In the genomic region with DNA sequence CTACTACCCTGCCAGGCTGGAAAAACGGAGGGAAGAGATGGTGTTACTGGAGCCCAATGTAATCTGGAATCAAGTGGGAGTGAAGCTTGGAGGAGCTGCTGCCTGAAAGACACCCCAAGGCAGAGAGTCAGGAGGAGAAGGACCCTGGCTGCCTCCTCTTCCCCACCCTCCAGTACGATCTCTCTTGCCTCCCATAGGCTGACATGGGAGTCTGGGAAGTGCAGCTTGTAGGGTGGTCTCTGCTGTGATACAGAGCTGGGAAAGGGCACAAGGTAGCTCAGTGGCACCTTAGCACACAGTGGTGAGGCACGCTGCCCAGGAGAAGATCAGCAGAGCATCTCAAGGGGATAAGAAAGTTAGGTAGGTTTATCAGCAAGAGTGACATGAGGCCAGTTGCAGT, we compare ENCODE assay signal across 20 cellular contexts. TPM values are rescaled to one million over a fixed set of nuclear protein-coding genes. Genes with fewer than 3 reads are reported as not detected.
A peak's percentile ranks its signal among the peaks of the same experiment; 100 is the strongest.
DNase-seq lines count a peak whose midpoint lies in the region; ATAC-seq and TF ChIP-seq lines count a peak whose summit lies in the region.
"Had no signal": no experiment of that assay in that cellular context is flagged by ENCODE, and none has a peak within 500 bp of the region (broad histone marks: within the 10 kb centered on the region; RNA-seq: fewer than 3 reads in every experiment).

No MANE protein-coding gene starts in this region.

- no peak overlapping the region for H3K4me3 Mint-ChIP-seq in natural killer cell treated with Interleukin-12 subunit alpha and Interleukin-12 subunit beta and Interleukin-15 and Interleukin-18, amount 100 ng/mL, for 72 hours
- H3K4me3 Mint-ChIP-seq in natural killer cell (no peak overlapping the region), glutamatergic neuron (ENCODE audit: unreplicated experiment) (peak overlapping the region; percentile 40)
- H3K4me3 Mint-ChIP-seq: B cell; CD4-positive, alpha-beta T cell; CD8-positive, alpha-beta T cell had no signal

- H3K27me3 ChIP-seq in upper lobe of right lung: peaks cover 29% of the 10 kb centered on the region
- H3K27me3 ChIP-seq: BLaER1 treated with 17β-estradiol and CSF1 and Interleukin-3, amounts not matched to agents 10 nM and 100 nM had no signal

- intact Hi-C loops in natural killer cell (cut with micrococcal nuclease) (no loop called here), upper lobe of right lung (cut with DNase I) (no loop called here)

- ATAC-seq in natural killer cell treated with Interleukin-12 subunit alpha and Interleukin-12 subunit beta and Interleukin-15 and Interleukin-18, amount 100 ng/mL, for 72 hours: peak; percentile 36 to 52
- no peak for ATAC-seq in natural killer cell
- ATAC-seq in upper lobe of right lung: no peak
- ATAC-seq: A549; CD8-positive, alpha-beta T cell had no signal

- no peak for TF ChIP-seq CTCF in natural killer cell (IDR thresholded peaks at IDR 0.05)
- TF ChIP-seq CTCF in glutamatergic neuron (IDR thresholded peaks at IDR 0.05; ENCODE audit: partially characterized antibody, unreplicated experiment): no peak
- TF ChIP-seq CTCF in upper lobe of right lung (IDR thresholded peaks at IDR 0.05): no peak

- H3K4me1 ChIP-seq in upper lobe of right lung: no peaks in the 10 kb centered on the region
- H3K4me1 ChIP-seq: A549; BLaER1 treated with 17β-estradiol and CSF1 and Interleukin-3, amounts not matched to agents 10 nM and 100 nM had no signal

- no peaks in the 10 kb centered on the region for H3K9me3 Mint-ChIP-seq in natural killer cell treated with Interleukin-12 subunit alpha and Interleukin-12 subunit beta and Interleukin-15 and Interleukin-18, amount 100 ng/mL, for 72 hours
- H3K9me3 Mint-ChIP-seq in natural killer cell: no peaks in the 10 kb centered on the region
- no peaks in the 10 kb centered on the region for H3K9me3 Mint-ChIP-seq in glutamatergic neuron (ENCODE audit: unreplicated experiment)
- H3K9me3 Mint-ChIP-seq: CD4-positive, alpha-beta T cell; CD8-positive, alpha-beta T cell had no signal

- no peak overlapping the region for H3K27ac ChIP-seq in upper lobe of right lung
- H3K27ac ChIP-seq: 22Rv1; A549; BLaER1 treated with 17β-estradiol and CSF1 and Interleukin-3, amounts not matched to agents 10 nM and 100 nM; C4-2B had no signal

- H3K27ac Mint-ChIP-seq in natural killer cell treated with Interleukin-12 subunit alpha and Interleukin-12 subunit beta and Interleukin-15 and Interleukin-18, amount 100 ng/mL, for 72 hours: no peak overlapping the region
- H3K27ac Mint-ChIP-seq in natural killer cell: no peak overlapping the region
- peak overlapping the region; percentile 56 for H3K27ac Mint-ChIP-seq in glutamatergic neuron (ENCODE audit: unreplicated experiment)
- H3K27ac Mint-ChIP-seq: B cell; CD4-positive, alpha-beta T cell; CD8-positive, alpha-beta T cell had no signal

- no peaks in the 10 kb centered on the region for H3K36me3 ChIP-seq in upper lobe of right lung
- H3K36me3 ChIP-seq: BLaER1 treated with 17β-estradiol and CSF1 and Interleukin-3, amounts not matched to agents 10 nM and 100 nM had no signal

- H3K36me3 Mint-ChIP-seq in natural killer cell treated with Interleukin-12 subunit alpha and Interleukin-12 subunit beta and Interleukin-15 and Interleukin-18, amount 100 ng/mL, for 72 hours: no peaks in the 10 kb centered on the region
- H3K36me3 Mint-ChIP-seq in natural killer cell (no peaks in the 10 kb centered on the region), glutamatergic neuron (ENCODE audit: unreplicated experiment) (no peaks in the 10 kb centered on the region)
- H3K36me3 Mint-ChIP-seq: CD8-positive, alpha-beta T cell had no signal

- peak; percentile 53 for DNase-seq in activated effector memory CD4-positive, alpha-beta T cell treated with anti-CD3 and anti-CD28 coated beads, Interleukin-2, amount 50 U/mL, for 16 hours
- no peak for DNase-seq in activated effector memory CD4-positive, alpha-beta T cell treated with Interleukin-2 at 50 U/mL for 16 hours
- DNase-seq in natural killer cell treated with Interleukin-12 subunit alpha and Interleukin-12 subunit beta and Interleukin-15 and Interleukin-18, amount 100 ng/mL, for 72 hours (ENCODE audit: low spot score): no peak
- DNase-seq in natural killer cell: no peak
- DNase-seq in glutamatergic neuron: no peak
- peak; percentile 17 for DNase-seq in upper lobe of right lung
- no peak for DNase-seq in NCI-H748 treated with DMSO at 0.1 percent for 48 hours (lab: John Stamatoyannopoulos, UW)
- DNase-seq in activated CD4-positive, alpha-beta T cell treated with anti-CD3 and anti-CD28 coated beads, Interleukin-2, amount 50 U/mL, for 1 hour: no peak
- DNase-seq: AML-193; Caco-2; Calu3; CD4-positive, alpha-beta T cell; CD8-positive, alpha-beta T cell; DMS79 treated with DMSO at 0.1 percent for 48 hours; GF-D8 had no signal

- H3K4me1 Mint-ChIP-seq in natural killer cell treated with Interleukin-12 subunit alpha and Interleukin-12 subunit beta and Interleukin-15 and Interleukin-18, amount 100 ng/mL, for 72 hours (ENCODE audit: low read depth in 2 of 2): no peaks in the 10 kb centered on the region
- no peaks in the 10 kb centered on the region for H3K4me1 Mint-ChIP-seq in natural killer cell
- H3K4me1 Mint-ChIP-seq in glutamatergic neuron (ENCODE audit: low read depth, unreplicated experiment): peaks cover 8% of the 10 kb centered on the region
- H3K4me1 Mint-ChIP-seq: B cell had no signal

- H3K27me3 Mint-ChIP-seq in natural killer cell treated with Interleukin-12 subunit alpha and Interleukin-12 subunit beta and Interleukin-15 and Interleukin-18, amount 100 ng/mL, for 72 hours: peaks cover 29 to 56% of the 10 kb centered on the region in 2 donors
- H3K27me3 Mint-ChIP-seq in natural killer cell (ENCODE audit: low read depth in 2 of 2) (peaks cover 11 to 48% of the 10 kb centered on the region in 2 donors), glutamatergic neuron (ENCODE audit: unreplicated experiment) (peaks cover 4% of the 10 kb centered on the region)

- no peak overlapping the region for H3K4me3 ChIP-seq in upper lobe of right lung
- H3K4me3 ChIP-seq: A549; BLaER1 treated with 17β-estradiol and CSF1 and Interleukin-3, amounts not matched to agents 10 nM and 100 nM had no signal

- H3K9me3 ChIP-seq in upper lobe of right lung: no peaks in the 10 kb centered on the region
- H3K9me3 ChIP-seq: A549; BLaER1 treated with 17β-estradiol and CSF1 and Interleukin-3, amounts not matched to agents 10 nM and 100 nM; Caco-2 had no signal

RNA-seq across cellular contexts. Expression of gene EMX2, which starts 35.9 kb away (rescaled TPM):
- not detected for total RNA-seq in natural killer cell treated with Interleukin-12 subunit alpha and Interleukin-12 subunit beta and Interleukin-15 and Interleukin-18, amount 100 ng/mL, for 72 hours
- not detected for total RNA-seq in natural killer cell
- 0.47 TPM for total RNA-seq in glutamatergic neuron (ENCODE audit: unreplicated experiment)
- total RNA-seq in upper lobe of right lung: not detected
- total RNA-seq: B cell; Calu3; CD4-positive, alpha-beta T cell; CD8-positive, alpha-beta T cell had no signal

Comparison
In these comparisons a context has a peak if more than half of its experiments do, and no peak if none do; other contexts are left out.
1. DNase-seq: peak in activated effector memory CD4-positive, alpha-beta T cell treated with anti-CD3 and anti-CD28 coated beads, Interleukin-2, amount 50 U/mL, for 16 hours (single experiment) and upper lobe of right lung (single experiment); none in activated effector memory CD4-positive, alpha-beta T cell treated with Interleukin-2 at 50 U/mL for 16 hours (single experiment), natural killer cell treated with Interleukin-12 subunit alpha and Interleukin-12 subunit beta and Interleukin-15 and Interleukin-18, amount 100 ng/mL, for 72 hours (single experiment), natural killer cell (single experiment), glutamatergic neuron (single experiment), NCI-H748 treated with DMSO at 0.1 percent for 48 hours (single experiment) and activated CD4-positive, alpha-beta T cell treated with anti-CD3 and anti-CD28 coated beads, Interleukin-2, amount 50 U/mL, for 1 hour (single experiment).
2. ATAC-seq: peak in natural killer cell treated with Interleukin-12 subunit alpha and Interleukin-12 subunit beta and Interleukin-15 and Interleukin-18, amount 100 ng/mL, for 72 hours (2 of 2); none in natural killer cell (0 of 3) and upper lobe of right lung (single experiment).